8 cellular contexts compared by ENCODE assay signal in genomic region chr19:57934820-57935665, GRCh38. TPM values are rescaled to one million over a fixed set of nuclear protein-coding genes. Genes with fewer than 3 reads are reported as not detected.
DNase-seq lines count a peak whose midpoint lies in the region; ATAC-seq and TF ChIP-seq lines count a peak whose summit lies in the region.

Gene ZNF418 (minus strand): TSS chr19:57935402. CDS start chr19:57933822, 1,580 bp downstream.

- H3K27me3 ChIP-seq in CD4-positive, alpha-beta memory T cell (ENCODE audit: insufficient read depth, low read length) = no peaks in the 10 kb centered on the region
- H3K27me3 ChIP-seq in Karpas-422 (ENCODE audit: low read length) = no peaks in the 10 kb centered on the region

- H3K9me3 ChIP-seq in CD4-positive, alpha-beta memory T cell (ENCODE audit: control insufficient read depth in 1 of 2, low read length in 2 of 2) = peaks cover 0 to 39% of the 10 kb centered on the region in 2 donors
- H3K9me3 ChIP-seq in Karpas-422 (ENCODE audit: low read length) = peaks cover 24% of the 10 kb centered on the region

- peaks cover 0 to 11% (median 4%) of the 10 kb centered on the region in 4 donors for H3K4me1 Mint-ChIP-seq in CD4-positive, alpha-beta memory T cell
- H3K4me1 Mint-ChIP-seq in activated B cell treated with CpG ODN at 0.5 μM for 24 hours = peaks cover 16% of the 10 kb centered on the region

- peak within 1 kb of the TSS; percentile 84 to 91 (median 89) for H3K4me3 Mint-ChIP-seq in CD4-positive, alpha-beta memory T cell
- peak within 1 kb of the TSS; percentile 96 for H3K4me3 Mint-ChIP-seq in activated B cell treated with CpG ODN at 0.5 μM for 24 hours

- H3K4me2 ChIP-seq in Karpas-422 (ENCODE audit: low read depth, low read length, poor library complexity, severe bottlenecking) = no peak within 1 kb of the TSS

- POLR2A ChIA-PET in CD4-positive, alpha-beta memory T cell (lab: Charles Lee; ENCODE audit: partially characterized antibody) = interaction anchor here (0.7 to 1.2 kb wide), 2 partner anchors 18 to 68 kb away, joined by 4 to 5 read pairs; partner anchors contain the start of gene ZNF606
- POLR2A ChIA-PET in activated B cell treated with CpG ODN at 0.5 μM for 24 hours (lab: Charles Lee) = interaction anchor here (0.6 to 1.4 kb wide), 11 partner anchors 9 to 1812 kb away, joined by 3 to 12 read pairs (median 5); partner anchors contain the start of genes ZNF154, ZNF274, ZNF417 and ZNF606

- H3K4me3 ChIP-seq in CD4-positive, alpha-beta memory T cell (ENCODE audit: low read length in 2 of 2) = peak within 1 kb of the TSS in 1 of 2 donors; percentile 33
- no peak within 1 kb of the TSS for H3K4me3 ChIP-seq in Karpas-422 (ENCODE audit: low read length)

- H3K4me1 ChIP-seq in CD4-positive, alpha-beta memory T cell (ENCODE audit: insufficient read depth, low read length) = peaks cover 6% of the 10 kb centered on the region
- no peaks in the 10 kb centered on the region for H3K4me1 ChIP-seq in Karpas-422 (ENCODE audit: low read length)

- peak within 1 kb of the TSS; percentile 50 for H3K27ac ChIP-seq in CD4-positive, alpha-beta memory T cell (ENCODE audit: low read depth, low read length)
- H3K27ac ChIP-seq in Karpas-422 (ENCODE audit: low read length) = no peak within 1 kb of the TSS

- no peaks in the 10 kb centered on the region for H3K27me3 Mint-ChIP-seq in CD4-positive, alpha-beta memory T cell
- no peaks in the 10 kb centered on the region for H3K27me3 Mint-ChIP-seq in activated B cell treated with CpG ODN at 0.5 μM for 24 hours

- H4K20me1 ChIP-seq in Karpas-422 (ENCODE audit: insufficient read depth, low read depth, low read length) = no peaks in the 10 kb centered on the region

- intact Hi-C loops in CD4-positive, alpha-beta memory T cell (cut with micrococcal nuclease) = no loop called here
- intact Hi-C loops in activated B cell treated with CpG ODN at 0.5 μM for 24 hours (cut with micrococcal nuclease) (loop anchor here (1.0 kb wide), 3 partner anchors 12 to 321 kb away; partner anchors contain the start of genes ZNF134, ZNF256 and ZNF814), left colon (cut with DNase I, micrococcal nuclease) (no loop called here)

- H3K36me3 ChIP-seq in CD4-positive, alpha-beta memory T cell (ENCODE audit: insufficient read depth, low read length) = no peaks in the 10 kb centered on the region
- no peaks in the 10 kb centered on the region for H3K36me3 ChIP-seq in Karpas-422 (ENCODE audit: insufficient read depth, low read length)

- no peak for TF ChIP-seq CTCF in activated B cell treated with CpG ODN at 0.5 μM for 24 hours (IDR thresholded peaks at IDR 0.05)

- CTCF ChIA-PET in CD4-positive, alpha-beta memory T cell (lab: Charles Lee; ENCODE audit: partially characterized antibody) = interaction anchor here (0.6 kb wide), 1 partner anchor 32 kb away, joined by 3 read pairs; no protein-coding TSS in a partner anchor
- CTCF ChIA-PET in activated B cell treated with CpG ODN at 0.5 μM for 24 hours (lab: Charles Lee) = no interaction called here

- no peaks in the 10 kb centered on the region for H3K79me2 ChIP-seq in Karpas-422 (ENCODE audit: low read length)

- peak; percentile 40 to 66 (median 46) for DNase-seq in CD4-positive, alpha-beta memory T cell
- peak; percentile 40 for DNase-seq in activated B cell treated with CpG ODN at 0.5 μM for 24 hours
- DNase-seq in dermis microvascular lymphatic vessel endothelial cell (ENCODE audit: low read depth in 2 of 2) = peak; percentile 65 to 82
- DNase-seq in left colon = peak; percentile 33 to 44
- peak in 2 of 3 donors; percentile 7 to 21 for DNase-seq in stimulated activated CD4-positive, alpha-beta T cell treated with anti-CD3 and anti-CD28 coated beads, Interleukin-12 subunit alpha, Interleukin-12 subunit beta, amount 100 ng/mL, for 48 hours (ENCODE audit: low read depth in 2 of 3, low spot score in 1 of 3)
- no peak for DNase-seq in HUDEP-2 (lab: John Stamatoyannopoulos, UW; ENCODE audit: unreplicated experiment in 76 of 76)
- DNase-seq in Karpas-422 = no peak

- ATAC-seq in HG03095 (IDR thresholded peaks at IDR 0.05; ENCODE audit: unreplicated experiment) = peak; percentile 59
- peak; percentile 99 for ATAC-seq in activated B cell treated with CpG ODN at 0.5 μM for 24 hours (ENCODE audit: low read depth)
- peak; percentile 68 for ATAC-seq in left colon

- no peak within 1 kb of the TSS for H2AFZ ChIP-seq in Karpas-422 (ENCODE audit: low read length)

- peaks cover 45 to 64% of the 10 kb centered on the region in 2 donors for H3K36me3 Mint-ChIP-seq in CD4-positive, alpha-beta memory T cell
- peaks cover 61% of the 10 kb centered on the region for H3K36me3 Mint-ChIP-seq in activated B cell treated with CpG ODN at 0.5 μM for 24 hours (ENCODE audit: low read depth)

- no peaks in the 10 kb centered on the region for H3K9me2 ChIP-seq in Karpas-422 (replicated peaks; ENCODE audit: insufficient read depth, low read length)

- no peak within 1 kb of the TSS for H3K9ac ChIP-seq in Karpas-422 (ENCODE audit: low read length)

- H3K27ac Mint-ChIP-seq in CD4-positive, alpha-beta memory T cell = peak within 1 kb of the TSS; percentile 77 to 96 (median 91)
- H3K27ac Mint-ChIP-seq in activated B cell treated with CpG ODN at 0.5 μM for 24 hours = peak within 1 kb of the TSS; percentile 86

- H3K9me3 Mint-ChIP-seq in CD4-positive, alpha-beta memory T cell = peaks cover 2 to 96% (median 83%) of the 10 kb centered on the region in 8 donors
- H3K9me3 Mint-ChIP-seq in activated B cell treated with CpG ODN at 0.5 μM for 24 hours = peaks cover 25% of the 10 kb centered on the region

RNA-seq across cellular contexts. Expression of gene ZNF418, which starts in this region (rescaled TPM):
- 1 to 10 TPM; 5.2 to 9.7 TPM for total RNA-seq in CD4-positive, alpha-beta memory T cell
- 1 to 10 TPM; 1.7 to 4.6 TPM for polyA plus RNA-seq in CD4-positive, alpha-beta memory T cell
- 21.3 and 26.5 TPM in 2 replicates for total RNA-seq in activated B cell treated with CpG ODN at 0.5 μM for 24 hours
- 1.4 and 2.3 TPM in 2 replicates for total RNA-seq in dermis microvascular lymphatic vessel endothelial cell
- total RNA-seq in left colon = 1 to 10 TPM in 1 of 2 donors, under 1 TPM in 1; 0.98 to 2.1 TPM
- total RNA-seq in Karpas-422 (2014; rRNA removed; shearing (Covaris generic); ENCODE audit: low replicate concordance) = 0.14 and 0.22 TPM in 2 replicates

Comparison
In these comparisons a context has a peak if more than half of its experiments do, and no peak if none do; other contexts are left out.
1. DNase-seq: peak in CD4-positive, alpha-beta memory T cell (5 of 5), activated B cell treated with CpG ODN at 0.5 μM for 24 hours (single experiment), dermis microvascular lymphatic vessel endothelial cell (2 of 2), left colon (2 of 2) and stimulated activated CD4-positive, alpha-beta T cell treated with anti-CD3 and anti-CD28 coated beads, Interleukin-12 subunit alpha, Interleukin-12 subunit beta, amount 100 ng/mL, for 48 hours (2 of 3); none in HUDEP-2 (0 of 76) and Karpas-422 (single experiment).
2. Peak in every context shown above with its lines, with median percentiles within 50 percentile points of each other: ATAC-seq.